Comparison of ENCODE assay signal across 23 cellular contexts in the genomic region with DNA sequence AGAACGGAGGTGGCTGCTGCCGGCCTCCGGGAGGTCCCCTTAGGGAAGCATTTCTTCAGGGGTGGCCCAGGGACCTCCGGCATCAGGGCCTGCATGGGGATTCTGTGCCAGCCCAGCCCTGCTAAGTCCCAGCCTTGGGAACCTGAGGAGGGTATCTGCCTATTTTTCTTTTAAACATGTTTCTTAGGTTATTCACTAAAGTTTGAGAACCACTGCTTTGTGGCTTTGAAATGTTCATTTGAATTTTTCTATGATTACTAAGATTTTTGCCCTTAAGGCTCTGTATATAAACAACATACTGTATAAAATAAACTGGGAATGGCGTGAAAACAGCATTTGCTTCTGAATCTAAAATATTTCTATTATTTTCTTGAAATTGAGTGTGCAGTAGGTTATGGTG.
"Had no signal": no experiment of that assay in that cellular context is flagged by ENCODE, and none has a peak within 500 bp of the region (broad histone marks: within the 10 kb centered on the region; RNA-seq: fewer than 3 reads in every experiment).

No MANE protein-coding gene starts in this region.

- H3K27ac ChIP-seq: adrenal gland, cardiac muscle cell, left lung, lower lobe of right lung, testis, transverse colon had no signal

- H3K4me1 ChIP-seq: adrenal gland, left lung, lower lobe of right lung had no signal

- H3K27me3 ChIP-seq: adrenal gland, cardiac muscle cell, left lung, testis, transverse colon had no signal

- H3K9me3 ChIP-seq: adrenal gland, left lung, lower lobe of right lung, testis, transverse colon had no signal

- ATAC-seq: activated CD4-positive, alpha-beta T cell treated with anti-CD3 and anti-CD28 coated beads for 36 hours; activated CD8-positive, alpha-beta memory T cell treated with anti-CD3 and anti-CD28 coated beads, Interleukin-2, amount 10 ng/mL, durations not matched to agents 7 days and 5 days; activated CD8-positive, alpha-beta T cell treated with anti-CD3 and anti-CD28 coated beads, Interleukin-2, amount 10 ng/mL, durations not matched to agents 7 days and 5 days; left lung; lower lobe of right lung; natural killer cell; right cardiac atrium had no signal

- H3K4me3 ChIP-seq: adrenal gland, cardiac muscle cell, left lung, lower lobe of right lung, testis, transverse colon had no signal

- DNase-seq: activated CD4-positive, alpha-beta T cell treated with anti-CD3 and anti-CD28 coated beads for 36 hours; activated CD4-positive, CD25-positive, alpha-beta regulatory T cell; activated CD8-positive, alpha-beta memory T cell treated with anti-CD3 and anti-CD28 coated beads, Interleukin-2, amount 10 ng/mL, durations not matched to agents 7 days and 5 days; activated CD8-positive, alpha-beta T cell treated with anti-CD3 and anti-CD28 coated beads, Interleukin-2, amount 10 ng/mL, durations not matched to agents 7 days and 5 days; activated effector memory CD4-positive, alpha-beta T cell treated with Interleukin-2 at 50 U/mL for 16 hours; activated naive CD4-positive, alpha-beta T cell treated with Interleukin-2 at 50 U/mL for 16 hours; adrenal gland; aorta; cerebellar nuclear complex; cortex of kidney; foreskin melanocyte; kidney glomerular epithelial cell; left lung; lower lobe of right lung; mesendoderm; natural killer cell; right cardiac atrium; stimulated activated CD4-positive, alpha-beta T cell treated with anti-CD3 and anti-CD28 coated beads, Interleukin-15, amount 100 ng/mL, for 24 hours; stimulated activated CD4-positive, alpha-beta T cell treated with anti-CD3 and anti-CD28 coated beads, Interleukin-2, amount 100 ng/mL, for 24 hours; stimulated activated naive CD4-positive, alpha-beta T cell treated with Interleukin-2 at 50 U/mL for 16 hours; testis; transverse colon had no signal
